ENCODE assay signal across 8 cellular contexts in genomic region chr15:76235186-76235826, GRCh38.
DNase-seq lines count a peak whose midpoint lies in the region; ATAC-seq and TF ChIP-seq lines count a peak whose summit lies in the region.

No MANE protein-coding gene starts in this region.

- TF ChIP-seq POLR2A in thyroid gland (IDR thresholded peaks at IDR 0.05), result no peak

- peaks cover 0 to 10% of the 10 kb centered on the region in 2 donors for H3K36me3 ChIP-seq in thyroid gland

- no peak overlapping the region for H3K4me3 Mint-ChIP-seq in memory B cell
- no peak overlapping the region for H3K4me3 Mint-ChIP-seq in activated naive CD4-positive, alpha-beta T cell treated with anti-CD3 and anti-CD28 coated beads for 36 hours

- no peak overlapping the region for H3K27ac Mint-ChIP-seq in memory B cell
- no peak overlapping the region for H3K27ac Mint-ChIP-seq in activated naive CD4-positive, alpha-beta T cell treated with anti-CD3 and anti-CD28 coated beads for 36 hours

- CTCF ChIA-PET in activated naive CD4-positive, alpha-beta T cell treated with anti-CD3 and anti-CD28 coated beads for 36 hours (lab: Charles Lee), result interaction anchor here (0.6 to 1.5 kb wide), 9 partner anchors 47 to 729 kb away, joined by 3 to 5 read pairs (median 3); no protein-coding TSS in a partner anchor

- H3K27ac ChIP-seq in thyroid gland, result no peak overlapping the region

- no peaks in the 10 kb centered on the region for H3K27me3 Mint-ChIP-seq in memory B cell
- no peaks in the 10 kb centered on the region for H3K27me3 Mint-ChIP-seq in activated naive CD4-positive, alpha-beta T cell treated with anti-CD3 and anti-CD28 coated beads for 36 hours (ENCODE audit: low read depth)

- intact Hi-C loops in thyroid gland (cut with DNase I), result no loop called here
- intact Hi-C loops in activated naive CD4-positive, alpha-beta T cell treated with anti-CD3 and anti-CD28 coated beads for 36 hours (cut with micrococcal nuclease), result loop anchor here (1.0 to 2.0 kb wide), 3 partner anchors 101 to 631 kb away; partner anchors contain the start of gene ISL2

- 91% methylated on average over 3 of the region's 3 CpGs for WGBS in thyroid gland, 2 donors

- H3K36me3 Mint-ChIP-seq in memory B cell, result peaks cover 6% of the 10 kb centered on the region
- H3K36me3 Mint-ChIP-seq in activated naive CD4-positive, alpha-beta T cell treated with anti-CD3 and anti-CD28 coated beads for 36 hours (ENCODE audit: low read depth), result peaks cover 5% of the 10 kb centered on the region

- H3K9me3 Mint-ChIP-seq in memory B cell, result no peaks in the 10 kb centered on the region
- no peaks in the 10 kb centered on the region for H3K9me3 Mint-ChIP-seq in activated naive CD4-positive, alpha-beta T cell treated with anti-CD3 and anti-CD28 coated beads for 36 hours

- no peaks in the 10 kb centered on the region for H3K4me1 ChIP-seq in thyroid gland

- TF ChIP-seq CTCF in AG10803 (conservative IDR thresholded peaks at IDR 0.05; ENCODE audit: low read length) (peak; percentile 58), GM12875 (IDR thresholded peaks at IDR 0.05; ENCODE audit: borderline replicate concordance, insufficient read depth, low read depth, low read length) (peak; percentile 14; the same call in 1 of the 2 replicates), cardiac fibroblast (IDR thresholded peaks at IDR 0.05; ENCODE audit: low read depth, low read length) (peak; percentile 36), thyroid gland (IDR thresholded peaks at IDR 0.05) (peak in 3 of 6 experiments; percentile 34 to 49 (median 39))

- H3K4me1 Mint-ChIP-seq in memory B cell, result peaks cover 2% of the 10 kb centered on the region
- H3K4me1 Mint-ChIP-seq in activated naive CD4-positive, alpha-beta T cell treated with anti-CD3 and anti-CD28 coated beads for 36 hours (ENCODE audit: low read depth), result no peaks in the 10 kb centered on the region

- no peaks in the 10 kb centered on the region for H3K27me3 ChIP-seq in thyroid gland

- H3K4me3 ChIP-seq in AG10803 (ENCODE audit: low read length), result no peak overlapping the region
- no peak overlapping the region for H3K4me3 ChIP-seq in GM12875 (ENCODE audit: low read depth, low read length)
- no peak overlapping the region for H3K4me3 ChIP-seq in cardiac fibroblast (replicated peaks in 1 of 2; ENCODE audit: low read depth in 2 of 2, low read length in 2 of 2)
- H3K4me3 ChIP-seq in thyroid gland (replicated peaks in 1 of 3), result no peak overlapping the region

- no peaks in the 10 kb centered on the region for H3K9me3 ChIP-seq in thyroid gland

- DNase-seq in AG10803 (ENCODE audit: low read depth), result peak; percentile 56
- DNase-seq in NCI-H524 treated with DMSO at 0.1 percent for 48 hours (lab: John Stamatoyannopoulos, UW), result peak; percentile 79
- DNase-seq in cardiac fibroblast (ENCODE audit: low read depth in 2 of 2), result peak; percentile 66 to 72
- no peak for DNase-seq in memory B cell (ENCODE audit: low spot score in 2 of 2)
- no peak for DNase-seq in thyroid gland
- DNase-seq in activated naive CD4-positive, alpha-beta T cell treated with anti-CD3 and anti-CD28 coated beads for 36 hours, result no peak

- ATAC-seq in memory B cell (ENCODE audit: low read depth), result peak; percentile 66
- no peak for ATAC-seq in HG03442 (IDR thresholded peaks at IDR 0.05; ENCODE audit: unreplicated experiment)

Comparison
In these comparisons a context has a peak if more than half of its experiments do, and no peak if none do; other contexts are left out.
1. DNase-seq: peak in AG10803 (single experiment), NCI-H524 treated with DMSO at 0.1 percent for 48 hours (single experiment) and cardiac fibroblast (2 of 2); none in memory B cell (0 of 2), thyroid gland (0 of 2) and activated naive CD4-positive, alpha-beta T cell treated with anti-CD3 and anti-CD28 coated beads for 36 hours (single experiment).